ENCODE assay signal across 18 cellular contexts in the genomic region with DNA sequence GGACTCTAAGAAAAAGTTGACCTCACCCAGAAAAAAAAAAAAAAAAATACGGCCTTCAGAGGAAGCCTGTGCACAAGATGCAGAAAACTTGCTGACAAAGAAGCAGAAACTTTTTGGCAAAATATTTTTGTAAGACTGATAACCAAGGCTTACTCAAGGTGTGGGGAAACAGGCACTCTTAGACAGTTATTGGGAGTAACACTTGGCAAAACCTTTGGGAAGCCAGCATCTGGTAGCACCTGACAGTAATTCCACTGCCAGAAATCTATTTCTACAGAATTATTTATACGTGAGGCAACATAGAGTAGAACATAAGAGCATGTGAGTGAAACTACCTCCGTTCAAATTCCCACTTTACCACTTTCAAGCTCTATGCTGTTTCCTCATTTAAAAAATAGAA. TPM values are rescaled to one million over a fixed set of nuclear protein-coding genes. Genes with fewer than 3 reads are reported as not detected.
A peak's percentile ranks its signal among the peaks of the same experiment; 100 is the strongest.
DNase-seq lines count a peak whose midpoint lies in the region; ATAC-seq, FAIRE-seq and TF ChIP-seq lines count a peak whose summit lies in the region.
"Had no signal": no experiment of that assay in that cellular context is flagged by ENCODE, and none has a peak within 500 bp of the region (broad histone marks: within the 10 kb centered on the region; RNA-seq: fewer than 3 reads in every experiment).

No MANE protein-coding gene starts in this region.

- H3K4me3 ChIP-seq in CD4-positive, CD25-positive, alpha-beta regulatory T cell (ENCODE audit: low read depth, low read length), result no peak overlapping the region
- H3K4me3 ChIP-seq in GM12865 (ENCODE audit: low read depth, low read length) (no peak overlapping the region), esophagus squamous epithelium (no peak overlapping the region)
- H3K4me3 ChIP-seq: PC-9, SJCRH30 had no signal

- H3K36me3 Mint-ChIP-seq in CD4-positive, CD25-positive, alpha-beta regulatory T cell, result peaks cover 32% of the 10 kb centered on the region
- peaks cover 87% of the 10 kb centered on the region for H3K36me3 Mint-ChIP-seq in activated T-helper 17 cell treated with anti-CD3 and anti-CD28 coated beads, Interleukin-2, amount 50 U/mL, for 72 hours (ENCODE audit: low read depth)
- peaks cover 3 to 57% (median 3%) of the 10 kb centered on the region in 3 donors for H3K36me3 Mint-ChIP-seq in naive thymus-derived CD8-positive, alpha-beta T cell

- peaks cover 27 to 57% (median 42%) of the 10 kb centered on the region in 4 donors for H3K4me1 Mint-ChIP-seq in CD4-positive, CD25-positive, alpha-beta regulatory T cell
- H3K4me1 Mint-ChIP-seq in activated T-helper 17 cell treated with anti-CD3 and anti-CD28 coated beads, Interleukin-2, amount 50 U/mL, for 72 hours, result peaks cover 28% of the 10 kb centered on the region
- H3K4me1 Mint-ChIP-seq in naive thymus-derived CD8-positive, alpha-beta T cell, result peaks cover 15 to 31% (median 24%) of the 10 kb centered on the region in 4 donors

- TF ChIP-seq CTCF in GM12865 (IDR thresholded peaks at IDR 0.05; ENCODE audit: insufficient read depth, low read depth, low read length, missing control alignments) (no peak), esophagus squamous epithelium (IDR thresholded peaks at IDR 0.05) (no peak)

- H3K27ac Mint-ChIP-seq in CD4-positive, CD25-positive, alpha-beta regulatory T cell, result peak overlapping the region; percentile 57 to 84 (median 79)
- H3K27ac Mint-ChIP-seq in activated T-helper 17 cell treated with anti-CD3 and anti-CD28 coated beads, Interleukin-2, amount 50 U/mL, for 72 hours, result peak overlapping the region; percentile 85
- peak overlapping the region in 6 of 10 donors; percentile 15 to 74 (median 57) for H3K27ac Mint-ChIP-seq in naive thymus-derived CD8-positive, alpha-beta T cell

- WGBS in esophagus squamous epithelium, 2 donors, result 82 to 87% methylated on average over 3 of the region's 3 CpGs

- peaks cover 11% of the 10 kb centered on the region for H3K4me1 ChIP-seq in CD4-positive, CD25-positive, alpha-beta regulatory T cell (ENCODE audit: control insufficient read depth, insufficient read depth, low read length, poor library complexity, severe bottlenecking)
- no peaks in the 10 kb centered on the region for H3K4me1 ChIP-seq in esophagus squamous epithelium
- H3K4me1 ChIP-seq: BE2C, SJCRH30 had no signal

- no peaks in the 10 kb centered on the region for H3K9me3 ChIP-seq in CD4-positive, CD25-positive, alpha-beta regulatory T cell (ENCODE audit: control insufficient read depth in 2 of 2, low read length in 2 of 2)
- no peaks in the 10 kb centered on the region for H3K9me3 ChIP-seq in esophagus squamous epithelium
- H3K9me3 ChIP-seq: BE2C, SJCRH30 had no signal

- TF ChIP-seq POLR2A in H54 (IDR thresholded peaks at IDR 0.05; ENCODE audit: low read depth, low read length) (no peak), esophagus squamous epithelium (IDR thresholded peaks at IDR 0.05) (no peak)

- H3K9me3 Mint-ChIP-seq in CD4-positive, CD25-positive, alpha-beta regulatory T cell, result peaks cover 0 to 1% (median 0%) of the 10 kb centered on the region in 7 donors
- no peaks in the 10 kb centered on the region for H3K9me3 Mint-ChIP-seq in activated T-helper 17 cell treated with anti-CD3 and anti-CD28 coated beads, Interleukin-2, amount 50 U/mL, for 72 hours
- H3K9me3 Mint-ChIP-seq in naive thymus-derived CD8-positive, alpha-beta T cell, result no peaks in the 10 kb centered on the region
- H3K9me3 Mint-ChIP-seq: CD8-positive, alpha-beta T cell had no signal

- H3K27me3 Mint-ChIP-seq in CD4-positive, CD25-positive, alpha-beta regulatory T cell, result no peaks in the 10 kb centered on the region
- H3K27me3 Mint-ChIP-seq in activated T-helper 17 cell treated with anti-CD3 and anti-CD28 coated beads, Interleukin-2, amount 50 U/mL, for 72 hours, result no peaks in the 10 kb centered on the region
- no peaks in the 10 kb centered on the region for H3K27me3 Mint-ChIP-seq in naive thymus-derived CD8-positive, alpha-beta T cell

- H3K27me3 ChIP-seq in CD4-positive, CD25-positive, alpha-beta regulatory T cell (ENCODE audit: control insufficient read depth, insufficient read depth, low read length), result no peaks in the 10 kb centered on the region
- H3K27me3 ChIP-seq in esophagus squamous epithelium, result no peaks in the 10 kb centered on the region
- H3K27me3 ChIP-seq: BE2C, SJCRH30 had no signal

- no peak overlapping the region for H3K4me3 Mint-ChIP-seq in CD4-positive, CD25-positive, alpha-beta regulatory T cell
- no peak overlapping the region for H3K4me3 Mint-ChIP-seq in activated T-helper 17 cell treated with anti-CD3 and anti-CD28 coated beads, Interleukin-2, amount 50 U/mL, for 72 hours
- no peak overlapping the region for H3K4me3 Mint-ChIP-seq in naive thymus-derived CD8-positive, alpha-beta T cell
- H3K4me3 Mint-ChIP-seq: CD8-positive, alpha-beta T cell had no signal

- no peak for FAIRE-seq in H54 (lab: Jason Lieb, UNC)
- FAIRE-seq: GM18507 had no signal

- POLR2A ChIA-PET in naive thymus-derived CD8-positive, alpha-beta T cell (lab: Charles Lee), result no interaction called here

- peaks cover 29% of the 10 kb centered on the region for H3K36me3 ChIP-seq in CD4-positive, CD25-positive, alpha-beta regulatory T cell (ENCODE audit: control insufficient read depth, insufficient read depth, low read length)
- peaks cover 0 to 62% (median 4%) of the 10 kb centered on the region in 3 donors for H3K36me3 ChIP-seq in esophagus squamous epithelium

- DNase-seq in CD4-positive, CD25-positive, alpha-beta regulatory T cell, result no peak
- DNase-seq in GM12865 (ENCODE audit: low read depth), result peak; percentile 5
- DNase-seq in naive thymus-derived CD8-positive, alpha-beta T cell, result no peak
- no peak for DNase-seq in medulla oblongata (ENCODE audit: extremely low spot score)
- DNase-seq in H54 (ENCODE audit: insufficient read length, low spot score), result no peak
- DNase-seq in esophagus squamous epithelium (lab: John Stamatoyannopoulos, UW), result no peak
- DNase-seq: BE2C; CD8-positive, alpha-beta T cell; GOT3; KBM-7; MV-4-11; NCI-H1417 treated with DMSO at 0.1 percent for 48 hours; NCI-H2029; NCI-H510A; PC-9; SJCRH30 had no signal

- intact Hi-C loops in esophagus squamous epithelium (cut with DNase I), result no loop called here

- H3K27ac ChIP-seq in CD4-positive, CD25-positive, alpha-beta regulatory T cell (ENCODE audit: insufficient read depth, low read length, poor library complexity, severe bottlenecking), result peak overlapping the region; percentile 30
- no peak overlapping the region for H3K27ac ChIP-seq in esophagus squamous epithelium
- H3K27ac ChIP-seq: PC-9, SJCRH30 had no signal

- ATAC-seq in CD4-positive, CD25-positive, alpha-beta regulatory T cell (ENCODE audit: low read depth in 2 of 2), result no peak
- ATAC-seq in activated T-helper 17 cell treated with anti-CD3 and anti-CD28 coated beads, Interleukin-2, amount 50 U/mL, for 72 hours (replicated peaks), result no peak
- no peak for ATAC-seq in naive thymus-derived CD8-positive, alpha-beta T cell
- ATAC-seq: CD8-positive, alpha-beta T cell had no signal

RNA-seq across cellular contexts. Expression of a gene that starts 22.4 kb away (rescaled TPM):
- total RNA-seq in CD4-positive, CD25-positive, alpha-beta regulatory T cell, result 13.2 TPM
- 10 to 100 TPM; 48.4 to 58.6 (median 54.2) TPM for polyA plus RNA-seq in CD4-positive, CD25-positive, alpha-beta regulatory T cell
- total RNA-seq in activated T-helper 17 cell treated with anti-CD3 and anti-CD28 coated beads, Interleukin-2, amount 50 U/mL, for 72 hours, result 10 to 100 TPM; 43.5 to 55.7 TPM
- 10 to 100 TPM; 21.7 to 21.8 TPM for total RNA-seq in naive thymus-derived CD8-positive, alpha-beta T cell
- 10 to 100 TPM; 29.6 to 41.1 (median 37.3) TPM for polyA plus RNA-seq in naive thymus-derived CD8-positive, alpha-beta T cell
- 10 to 100 TPM; 12.5 to 30.5 (median 28.1) TPM for total RNA-seq in esophagus squamous epithelium

RNA-seq across cellular contexts. Expression of a gene that starts 54.2 kb away (rescaled TPM):
- total RNA-seq in CD4-positive, CD25-positive, alpha-beta regulatory T cell, result not detected
- under 1 TPM in 3 of 4 donors, not detected in 1; 0.08 to 0.39 (median 0.24) TPM for polyA plus RNA-seq in CD4-positive, CD25-positive, alpha-beta regulatory T cell
- total RNA-seq in activated T-helper 17 cell treated with anti-CD3 and anti-CD28 coated beads, Interleukin-2, amount 50 U/mL, for 72 hours, result 1 to 10 TPM in 1 of 2 donors, under 1 TPM in 1; 0.28 to 2.6 TPM
- under 1 TPM; 0.19 to 0.23 TPM for total RNA-seq in naive thymus-derived CD8-positive, alpha-beta T cell
- under 1 TPM in 2 of 3 donors, not detected in 1; 0.05 to 0.21 TPM for polyA plus RNA-seq in naive thymus-derived CD8-positive, alpha-beta T cell
- 10 to 100 TPM in 1 of 4 donors, 1 to 10 TPM in 2, under 1 TPM in 1; 0.38 to 10.5 (median 2.5) TPM for total RNA-seq in esophagus squamous epithelium
- total RNA-seq: CD8-positive, alpha-beta T cell; PC-9 had no signal
